Comparison of ENCODE assay signal across 11 cellular contexts in the genomic region with DNA sequence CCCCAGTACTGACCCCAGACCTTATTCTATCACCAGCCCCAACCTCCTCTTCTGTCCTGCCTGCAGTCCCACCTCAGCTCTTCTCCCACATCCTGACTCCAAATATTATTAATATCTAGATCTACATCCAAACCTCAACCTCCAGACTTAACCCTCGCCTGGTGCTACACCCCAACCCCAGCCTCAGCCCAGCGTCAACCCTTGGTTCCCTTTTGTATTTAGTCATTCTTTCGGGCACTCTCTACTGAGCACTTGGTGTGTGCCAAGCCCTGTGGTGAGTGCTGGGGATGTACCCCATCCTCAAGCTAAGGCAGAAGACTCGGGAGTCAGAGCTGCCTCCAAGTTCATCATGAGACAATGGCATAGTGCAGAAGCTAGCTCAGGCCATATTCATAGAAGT. TPM values are rescaled to one million over a fixed set of nuclear protein-coding genes. Genes with fewer than 3 reads are reported as not detected.
A peak's percentile ranks its signal among the peaks of the same experiment; 100 is the strongest.
DNase-seq lines count a peak whose midpoint lies in the region; TF ChIP-seq lines count a peak whose summit lies in the region.
"Had no signal": no experiment of that assay in that cellular context is flagged by ENCODE, and none has a peak within 500 bp of the region (broad histone marks: within the 10 kb centered on the region; RNA-seq: fewer than 3 reads in every experiment).

No MANE protein-coding gene starts in this region.

- H3K27ac Mint-ChIP-seq in CD8-positive, alpha-beta memory T cell, result peak overlapping the region; percentile 94 to 100 (median 99)
- H3K27ac Mint-ChIP-seq in activated naive CD8-positive, alpha-beta T cell, result peak overlapping the region; percentile 95
- H3K27ac Mint-ChIP-seq in neural progenitor cell (no peak overlapping the region), HFFc6 (no peak overlapping the region)

- no peaks in the 10 kb centered on the region for H3K27me3 Mint-ChIP-seq in CD8-positive, alpha-beta memory T cell
- no peaks in the 10 kb centered on the region for H3K27me3 Mint-ChIP-seq in activated naive CD8-positive, alpha-beta T cell
- H3K27me3 Mint-ChIP-seq in neural progenitor cell (ENCODE audit: insufficient read depth, low read depth) (peaks cover 26% of the 10 kb centered on the region), HFFc6 (ENCODE audit: insufficient read depth) (peaks cover 43% of the 10 kb centered on the region)

- H4K20me1 ChIP-seq in SU-DHL-6 (ENCODE audit: low read depth, low read length), result no peaks in the 10 kb centered on the region
- H4K20me1 ChIP-seq in neural progenitor cell (ENCODE audit: low read depth), result no peaks in the 10 kb centered on the region

- H2AFZ ChIP-seq in SU-DHL-6 (ENCODE audit: low read depth, low read length, severe bottlenecking), result no peak overlapping the region
- H2AFZ ChIP-seq in neural progenitor cell (replicated peaks), result no peak overlapping the region

- peaks cover 88% of the 10 kb centered on the region for H3K4me1 ChIP-seq in CD8-positive, alpha-beta memory T cell (ENCODE audit: insufficient read depth, low read length)
- peaks cover 26% of the 10 kb centered on the region for H3K4me1 ChIP-seq in neural progenitor cell

- CTCF ChIA-PET in CD8-positive, alpha-beta memory T cell (lab: Charles Lee), result interaction anchor here (1.1 kb wide), 1 partner anchor 28 kb away, joined by 4 read pairs; no protein-coding TSS in a partner anchor

- H3K4me2 ChIP-seq in SU-DHL-6 (ENCODE audit: low read depth, low read length, poor library complexity, severe bottlenecking) (peak overlapping the region; percentile 80), neural progenitor cell (no peak overlapping the region)

- H3K9me2 ChIP-seq in SU-DHL-6 (replicated peaks; ENCODE audit: insufficient read depth, low read length), result no peaks in the 10 kb centered on the region

- H3K27ac ChIP-seq in CD8-positive, alpha-beta memory T cell (ENCODE audit: low read depth, low read length), result peak overlapping the region; percentile 65
- H3K27ac ChIP-seq in SU-DHL-6 (ENCODE audit: low read depth, low read length), result peak overlapping the region; percentile 96
- no peak overlapping the region for H3K27ac ChIP-seq in neural progenitor cell
- H3K27ac ChIP-seq: ascending aorta, pancreas had no signal

- DNase-seq in CD8-positive, alpha-beta memory T cell, result peak in 1 of 5 donors; percentile 12
- DNase-seq in neural progenitor cell (ENCODE audit: low spot score) (no peak), cerebellar cortex (ENCODE audit: low spot score) (no peak), NCI-H345 treated with DMSO at 0.1 percent for 48 hours (lab: John Stamatoyannopoulos, UW; ENCODE audit: unreplicated experiment) (no peak), COLO829 (ENCODE audit: low spot score) (no peak), HFFc6 (no peak)
- DNase-seq: NCI-H2081 had no signal

- H3K79me2 ChIP-seq in SU-DHL-6 (ENCODE audit: insufficient read depth, low read length) (peaks cover 75% of the 10 kb centered on the region), neural progenitor cell (ENCODE audit: low read depth) (no peaks in the 10 kb centered on the region)

- H3K4me3 ChIP-seq in CD8-positive, alpha-beta memory T cell (ENCODE audit: low read length), result peak overlapping the region; percentile 66
- peak overlapping the region; percentile 61 for H3K4me3 ChIP-seq in SU-DHL-6 (ENCODE audit: insufficient read depth, low read length, poor library complexity, severe bottlenecking)
- no peak overlapping the region for H3K4me3 ChIP-seq in neural progenitor cell

- H3K9me3 Mint-ChIP-seq in CD8-positive, alpha-beta memory T cell, result no peaks in the 10 kb centered on the region
- no peaks in the 10 kb centered on the region for H3K9me3 Mint-ChIP-seq in activated naive CD8-positive, alpha-beta T cell (ENCODE audit: low read depth)
- peaks cover 11% of the 10 kb centered on the region for H3K9me3 Mint-ChIP-seq in neural progenitor cell
- H3K9me3 Mint-ChIP-seq in HFFc6, result no peaks in the 10 kb centered on the region

- H3K9ac ChIP-seq in SU-DHL-6 (ENCODE audit: low read length) (peak overlapping the region; percentile 97), neural progenitor cell (no peak overlapping the region)

- peaks cover 76 to 84% (median 77%) of the 10 kb centered on the region in 3 donors for H3K4me1 Mint-ChIP-seq in CD8-positive, alpha-beta memory T cell
- peaks cover 75% of the 10 kb centered on the region for H3K4me1 Mint-ChIP-seq in activated naive CD8-positive, alpha-beta T cell (ENCODE audit: low read depth)
- H3K4me1 Mint-ChIP-seq in neural progenitor cell, result peaks cover 47% of the 10 kb centered on the region
- peaks cover 16% of the 10 kb centered on the region for H3K4me1 Mint-ChIP-seq in HFFc6 (ENCODE audit: low read depth)

- TF ChIP-seq CTCF in SU-DHL-6 (IDR thresholded peaks at IDR 0.05; ENCODE audit: insufficient read depth, low read length, poor library complexity, severe bottlenecking) (no peak), neural progenitor cell (IDR thresholded peaks at IDR 0.05) (no peak), HFFc6 (IDR thresholded peaks at IDR 0.05) (no peak)

- H3K27me3 ChIP-seq in CD8-positive, alpha-beta memory T cell (ENCODE audit: insufficient read depth, low read length, poor library complexity, severe bottlenecking), result no peaks in the 10 kb centered on the region
- H3K27me3 ChIP-seq in SU-DHL-6 (ENCODE audit: low read length) (no peaks in the 10 kb centered on the region), neural progenitor cell (peaks cover 57% of the 10 kb centered on the region)
- H3K27me3 ChIP-seq: ascending aorta had no signal

- POLR2A ChIA-PET in CD8-positive, alpha-beta memory T cell (lab: Charles Lee), result interaction anchor here (1.3 to 1.4 kb wide), 3 partner anchors 29 to 210 kb away, joined by 4 to 13 read pairs (median 5); a partner anchor contains a TSS

- peaks cover 42% of the 10 kb centered on the region for H3F3A ChIP-seq in SU-DHL-6 (ENCODE audit: insufficient read depth)
- peaks cover 16% of the 10 kb centered on the region for H3F3A ChIP-seq in neural progenitor cell (ENCODE audit: low read depth)

- no peaks in the 10 kb centered on the region for H3K36me3 ChIP-seq in CD8-positive, alpha-beta memory T cell (ENCODE audit: insufficient read depth, low read length)
- H3K36me3 ChIP-seq in SU-DHL-6 (ENCODE audit: low read length) (no peaks in the 10 kb centered on the region), neural progenitor cell (no peaks in the 10 kb centered on the region)
- H3K36me3 ChIP-seq: ascending aorta, pancreas had no signal

- no peaks in the 10 kb centered on the region for H3K9me3 ChIP-seq in CD8-positive, alpha-beta memory T cell (ENCODE audit: low read length)
- H3K9me3 ChIP-seq in SU-DHL-6 (ENCODE audit: insufficient read depth, low read length), result no peaks in the 10 kb centered on the region
- H3K9me3 ChIP-seq in neural progenitor cell (ENCODE audit: low read depth), result no peaks in the 10 kb centered on the region
- H3K9me3 ChIP-seq: ascending aorta, pancreas had no signal

- H3K36me3 Mint-ChIP-seq in CD8-positive, alpha-beta memory T cell, result peaks cover 5 to 25% (median 5%) of the 10 kb centered on the region in 3 donors
- H3K36me3 Mint-ChIP-seq in activated naive CD8-positive, alpha-beta T cell, result peaks cover 4% of the 10 kb centered on the region
- H3K36me3 Mint-ChIP-seq in neural progenitor cell (no peaks in the 10 kb centered on the region), HFFc6 (ENCODE audit: low read depth) (no peaks in the 10 kb centered on the region)

- peak overlapping the region; percentile 81 to 96 (median 92) for H3K4me3 Mint-ChIP-seq in CD8-positive, alpha-beta memory T cell
- peak overlapping the region; percentile 88 for H3K4me3 Mint-ChIP-seq in activated naive CD8-positive, alpha-beta T cell
- H3K4me3 Mint-ChIP-seq in neural progenitor cell, result peak overlapping the region; percentile 87
- H3K4me3 Mint-ChIP-seq in HFFc6, result no peak overlapping the region

RNA-seq across cellular contexts. Expression of a gene that starts 1.1 kb away (rescaled TPM):
- 10 to 100 TPM; 15.7 to 16.7 TPM for total RNA-seq in CD8-positive, alpha-beta memory T cell
- polyA plus RNA-seq in CD8-positive, alpha-beta memory T cell, result 11.3 TPM
- 0.11 and 0.87 TPM in 2 replicates for total RNA-seq in neural progenitor cell (ENCODE audit: low replicate concordance)
- total RNA-seq in HFFc6 (2021; fragmentation: NEBNext Ultra II Directional; extraction: Animal tissue kit (Norgen Biotek cat#: 25700)), result not detected
- total RNA-seq: ascending aorta had no signal

RNA-seq across cellular contexts. Expression of a gene that starts 31.9 kb away (rescaled TPM):
- 10 to 100 TPM; 29.9 to 30.0 TPM for total RNA-seq in CD8-positive, alpha-beta memory T cell
- 31.9 TPM for polyA plus RNA-seq in CD8-positive, alpha-beta memory T cell
- total RNA-seq in neural progenitor cell (ENCODE audit: low replicate concordance), result 21.9 and 31.6 TPM in 2 replicates
- 10 to 100 TPM; 15.5 to 24.6 (median 18.6) TPM for total RNA-seq in HFFc6 (2021; fragmentation: NEBNext Ultra II Directional; extraction: Animal tissue kit (Norgen Biotek cat#: 25700))

Comparison
In these comparisons a context has a peak if more than half of its experiments do, and no peak if none do; other contexts are left out.
1. H3K27ac Mint-ChIP-seq: peak in CD8-positive, alpha-beta memory T cell (8 of 8) and activated naive CD8-positive, alpha-beta T cell (single experiment); none in neural progenitor cell (single experiment) and HFFc6 (single experiment).